12 cellular contexts compared by ENCODE assay signal in the genomic region with DNA sequence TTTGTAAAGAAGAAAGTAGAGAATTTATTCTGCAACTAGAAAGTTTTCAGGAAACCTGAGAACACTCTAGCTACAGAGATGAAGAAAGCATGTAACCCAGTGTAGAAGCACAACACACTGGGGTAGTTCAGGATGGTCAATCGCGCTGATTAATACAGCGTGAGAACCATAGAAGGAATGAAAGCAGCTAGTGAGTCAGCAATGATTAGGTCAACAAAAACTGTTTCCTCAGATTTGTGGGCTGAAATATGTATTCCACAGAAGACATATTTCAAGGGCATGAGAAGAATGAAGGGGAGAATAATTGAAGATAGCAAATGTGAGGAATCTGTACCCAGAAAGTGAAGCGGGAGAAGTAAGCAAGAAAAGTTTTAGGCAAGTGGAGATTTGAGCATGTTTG.
DNase-seq lines count a peak whose midpoint lies in the region; ATAC-seq and TF ChIP-seq lines count a peak whose summit lies in the region.
"Had no signal": no experiment of that assay in that cellular context is flagged by ENCODE, and none has a peak within 500 bp of the region (broad histone marks: within the 10 kb centered on the region; RNA-seq: fewer than 3 reads in every experiment).

No MANE protein-coding gene starts in this region.

- H3K27ac ChIP-seq in coronary artery: no peak overlapping the region
- H3K27ac ChIP-seq: spleen had no signal

- H3K27ac Mint-ChIP-seq in nephron progenitor cell: peak overlapping the region; percentile 9
- H3K27ac Mint-ChIP-seq: CD4-positive, alpha-beta memory T cell had no signal

- TF ChIP-seq CTCF in nephron progenitor cell (IDR thresholded peaks at IDR 0.05) (no peak), coronary artery (IDR thresholded peaks at IDR 0.05) (no peak)

- no peak overlapping the region for H3K4me3 ChIP-seq in coronary artery
- H3K4me3 ChIP-seq: spleen had no signal

- peaks cover 3% of the 10 kb centered on the region for H3K27me3 Mint-ChIP-seq in nephron progenitor cell (ENCODE audit: low read depth, poor library complexity)
- H3K27me3 Mint-ChIP-seq: CD4-positive, alpha-beta memory T cell had no signal

- no peaks in the 10 kb centered on the region for H3K9me3 Mint-ChIP-seq in nephron progenitor cell

- no peak overlapping the region for H3K4me3 Mint-ChIP-seq in nephron progenitor cell
- H3K4me3 Mint-ChIP-seq: CD4-positive, alpha-beta memory T cell had no signal

- no peak for ATAC-seq in HG03442 (IDR thresholded peaks at IDR 0.05; ENCODE audit: unreplicated experiment)

- H3K4me1 Mint-ChIP-seq in nephron progenitor cell: peaks cover 11% of the 10 kb centered on the region
- H3K4me1 Mint-ChIP-seq: CD4-positive, alpha-beta memory T cell had no signal

- H3K36me3 Mint-ChIP-seq in nephron progenitor cell (ENCODE audit: low read depth): no peaks in the 10 kb centered on the region
- H3K36me3 Mint-ChIP-seq: CD4-positive, alpha-beta memory T cell had no signal

- DNase-seq in Daoy (ENCODE audit: low read depth) (peak; percentile 87), NCI-H226 (peak; percentile 95), dedifferentiated amniotic fluid mesenchymal stem cell (ENCODE audit: extremely low spot score) (peak; percentile 91), nephron progenitor cell (no peak), coronary artery (ENCODE audit: low spot score) (no peak), AML-193 (lab: John Stamatoyannopoulos, UW) (no peak), DMS153 (lab: John Stamatoyannopoulos, UW) (no peak)
- DNase-seq: activated T-cell treated with anti-CD3 and anti-CD28 coated beads, Interleukin-2, amount 50 U/mL, for 48 hours; CD4-positive, alpha-beta memory T cell; NCI-H187; spleen had no signal

Comparison
In these comparisons a context has a peak if more than half of its experiments do, and no peak if none do; other contexts are left out.
1. DNase-seq: peak in Daoy (single experiment), NCI-H226 (single experiment) and dedifferentiated amniotic fluid mesenchymal stem cell (single experiment); none in nephron progenitor cell (single experiment), coronary artery (single experiment), AML-193 (0 of 2) and DMS153 (single experiment).